27 cellular contexts compared by ENCODE assay signal in the genomic region with DNA sequence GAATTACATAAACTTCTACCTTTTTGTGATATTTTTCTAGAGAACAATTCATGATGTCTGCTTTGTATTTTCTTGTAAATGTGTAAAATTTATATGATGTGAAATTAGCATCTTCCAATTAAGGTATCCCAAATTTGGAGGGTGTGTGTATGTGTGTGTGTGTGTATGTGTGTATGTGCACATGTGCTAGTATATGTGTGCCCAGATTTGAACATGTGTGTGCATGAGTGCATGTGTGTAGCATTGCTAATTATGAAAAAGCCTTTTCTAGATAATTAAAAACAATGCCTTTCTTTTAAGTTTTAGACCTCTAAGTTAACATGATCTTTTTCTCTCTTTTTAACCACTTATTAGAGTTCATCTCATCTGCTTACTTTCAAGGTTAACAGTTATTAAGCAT.
"Had no signal": no experiment of that assay in that cellular context is flagged by ENCODE, and none has a peak within 500 bp of the region (broad histone marks: within the 10 kb centered on the region; RNA-seq: fewer than 3 reads in every experiment).

No MANE protein-coding gene starts in this region.

- H3K27me3 ChIP-seq: stomach, suprapubic skin, testis, thyroid gland, tibial artery, tibial nerve, transverse colon, upper lobe of left lung, upper lobe of right lung, uterus, vagina had no signal

- DNase-seq: stimulated activated CD4-positive, alpha-beta T cell treated with anti-CD3 and anti-CD28 coated beads, Interleukin-2, amount 100 ng/mL, for 48 hours; stimulated activated CD4-positive, alpha-beta T cell treated with anti-CD3 and anti-CD28 coated beads, Interleukin-4, amount 100 ng/mL, for 1 hour; stimulated activated CD4-positive, alpha-beta T cell treated with anti-CD3 and anti-CD28 coated beads, Interleukin-4, amount 100 ng/mL, for 24 hours; stimulated activated CD4-positive, alpha-beta T cell treated with anti-CD3 and anti-CD28 coated beads, Interleukin-4, amount 100 ng/mL, for 4 hours; stimulated activated CD8-positive, alpha-beta memory T cell treated with anti-CD3 and anti-CD28 coated beads, Interleukin-4, amount 100 ng/mL, for 48 hours; stimulated activated naive B cell treated with anti-CD40 and anti-IgM and Interleukin-4, amounts not matched to agents 10 μg/mL and 1 μg/mL and 100 μg/mL, for 72 hours; stimulated activated naive CD4-positive, alpha-beta T cell; stimulated activated naive CD4-positive, alpha-beta T cell treated with Interleukin-2 at 50 U/mL for 16 hours; stimulated activated naive CD8-positive, alpha-beta T cell treated with anti-CD3 and anti-CD28 coated beads, Interleukin-15, amount 100 ng/mL, for 72 hours; stimulated activated naive CD8-positive, alpha-beta T cell treated with anti-CD3 and anti-CD28 coated beads, Interleukin-15, Interleukin-2, amounts not matched to agents 100 U/mL and 50 U/mL, for 24 hours; stomach; substantia nigra; testis; thyroid gland; tibial artery; transverse colon; trophoblast cell; upper lobe of left lung; upper lobe of right lung; uterus had no signal

- H3K9me3 ChIP-seq: stomach, suprapubic skin, testis, thoracic aorta, thyroid gland, tibial artery, tibial nerve, transverse colon, upper lobe of left lung, upper lobe of right lung, uterus, vagina had no signal

- H3K27ac ChIP-seq: stomach, suprapubic skin, testis, thoracic aorta, thyroid gland, tibial artery, tibial nerve, transverse colon, upper lobe of left lung, upper lobe of right lung, uterus, vagina had no signal

- FAIRE-seq: urothelium cell line had no signal

- ATAC-seq: stimulated activated effector memory CD8-positive, alpha-beta T cell treated with anti-CD3 and anti-CD28 coated beads, Interleukin-12 subunit alpha, Interleukin-12 subunit beta, amount 100 ng/mL, for 72 hours; stimulated activated memory B cell treated with anti-CD40 and anti-IgM and Interleukin-4, amounts not matched to agents 10 μg/mL and 1 μg/mL and 100 μg/mL, for 72 hours; stimulated activated naive B cell treated with anti-CD40 and anti-IgM and Interleukin-4, amounts not matched to agents 10 μg/mL and 1 μg/mL and 100 μg/mL, for 72 hours; stimulated activated naive CD8-positive, alpha-beta T cell treated with anti-CD3 and anti-CD28 coated beads, Interleukin-15, amount 100 ng/mL, for 72 hours; stimulated activated naive CD8-positive, alpha-beta T cell treated with anti-CD3 and anti-CD28 coated beads, Interleukin-15, Interleukin-2, amounts not matched to agents 100 U/mL and 50 U/mL, for 24 hours; upper lobe of right lung had no signal

- H3K4me3 ChIP-seq: stomach, suprapubic skin, testis, thoracic aorta, thyroid gland, tibial artery, tibial nerve, transverse colon, upper lobe of left lung, upper lobe of right lung, uterus, vagina had no signal

- H3K36me3 ChIP-seq: stomach, suprapubic skin, thoracic aorta, thyroid gland, tibial artery, tibial nerve, transverse colon, upper lobe of left lung, upper lobe of right lung, uterus, vagina had no signal

- H3K4me1 ChIP-seq: stomach, suprapubic skin, testis, tibial artery, tibial nerve, transverse colon, upper lobe of left lung, upper lobe of right lung, uterus, vagina had no signal
